Comparison of ENCODE assay signal across 12 cellular contexts in the genomic region with DNA sequence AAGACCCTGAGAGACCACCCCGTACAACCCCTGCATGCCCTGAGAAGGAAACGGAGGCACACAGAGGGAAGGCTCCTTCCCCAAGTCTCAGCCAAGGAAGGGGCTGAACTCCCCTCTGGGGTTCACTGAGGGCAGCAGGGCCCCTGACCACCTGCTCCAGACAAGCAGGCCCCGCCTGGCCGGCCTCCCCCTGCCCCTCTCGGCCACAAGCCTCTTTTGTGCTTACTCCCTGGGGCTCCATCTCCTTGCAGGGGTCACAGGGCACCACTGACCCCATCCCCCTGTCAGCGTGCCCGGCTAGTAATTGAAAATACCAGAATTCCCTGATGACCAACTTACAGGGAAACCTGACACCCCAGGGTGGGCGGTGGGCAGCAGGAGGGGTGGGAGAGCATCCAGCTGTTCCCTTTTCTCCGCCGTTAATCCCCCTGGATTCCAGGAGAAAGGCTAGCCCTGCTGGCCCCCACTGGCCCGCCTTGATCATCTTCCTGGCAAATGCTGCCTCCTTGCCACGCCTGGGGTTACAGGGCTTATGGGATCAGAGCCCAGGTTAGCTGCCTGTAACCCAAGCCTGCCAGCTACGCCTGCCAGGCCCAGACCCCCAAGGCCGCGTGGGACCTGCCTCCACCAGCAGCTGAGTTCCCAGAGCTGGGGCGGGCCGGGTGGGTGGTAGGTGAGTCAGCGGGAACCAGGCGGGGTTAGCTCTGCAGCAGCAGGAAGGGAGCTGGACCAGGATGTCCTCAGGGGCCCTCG.
DNase-seq lines count a peak whose midpoint lies in the region; ATAC-seq and TF ChIP-seq lines count a peak whose summit lies in the region.
"Had no signal": no experiment of that assay in that cellular context is flagged by ENCODE, and none has a peak within 500 bp of the region (broad histone marks: within the 10 kb centered on the region; RNA-seq: fewer than 3 reads in every experiment).

No MANE protein-coding gene starts in this region.

- H3K9me3 ChIP-seq in endodermal cell (ENCODE audit: control insufficient read depth, low read length) (no peaks in the 10 kb centered on the region), transverse colon (no peaks in the 10 kb centered on the region)
- H3K9me3 ChIP-seq: BLaER1 treated with 17β-estradiol and CSF1 and Interleukin-3, amounts not matched to agents 10 nM and 100 nM; heart left ventricle had no signal

- H3K36me3 ChIP-seq in endodermal cell (ENCODE audit: control insufficient read depth, insufficient read depth, low read length): peaks cover 20% of the 10 kb centered on the region
- no peaks in the 10 kb centered on the region for H3K36me3 ChIP-seq in transverse colon
- H3K36me3 ChIP-seq: BLaER1 treated with 17β-estradiol and CSF1 and Interleukin-3, amounts not matched to agents 10 nM and 100 nM; heart left ventricle had no signal

- no peak overlapping the region for H3K4me3 ChIP-seq in endodermal cell (ENCODE audit: low read length)
- H3K4me3 ChIP-seq in transverse colon: no peak overlapping the region
- H3K4me3 ChIP-seq: BLaER1 treated with 17β-estradiol and CSF1 and Interleukin-3, amounts not matched to agents 10 nM and 100 nM; heart left ventricle; skin epidermis had no signal

- no peak for TF ChIP-seq EP300 in transverse colon (IDR thresholded peaks at IDR 0.05; ENCODE audit: low read depth)

- intact Hi-C loops in transverse colon (cut with DNase I; ENCODE audit: low total_unique reads): no loop called here

- TF ChIP-seq CTCF in endodermal cell (conservative IDR thresholded peaks at IDR 0.05) (no peak), transverse colon (IDR thresholded peaks at IDR 0.05) (no peak)

- H3K9me3 Mint-ChIP-seq in endodermal cell: no peaks in the 10 kb centered on the region

- H3K27me3 ChIP-seq in endodermal cell (ENCODE audit: control insufficient read depth, insufficient read depth, low read length, poor library complexity, severe bottlenecking) (no peaks in the 10 kb centered on the region), transverse colon (no peaks in the 10 kb centered on the region)
- H3K27me3 ChIP-seq: BLaER1 treated with 17β-estradiol and CSF1 and Interleukin-3, amounts not matched to agents 10 nM and 100 nM had no signal

- whole genome bisulfite sequencing in endodermal cell (ENCODE audit: insufficient coverage in 1 of 2, insufficient read length in 1 of 2), 2 experiments: 64 to 79% methylated on average over 13 to 20 of the region's 20 CpGs
- 85% methylated on average over 13 of the region's 20 CpGs; no CpG with 5 or more reads in 1 of the 2 donors for WGBS in transverse colon (ENCODE audit: low coverage in 1 of 2), 2 donors

- no peaks in the 10 kb centered on the region for H3K4me1 ChIP-seq in endodermal cell (ENCODE audit: control insufficient read depth, insufficient read depth, low read length)
- H3K4me1 ChIP-seq in transverse colon: no peaks in the 10 kb centered on the region
- H3K4me1 ChIP-seq: heart left ventricle had no signal

- peaks cover 5% of the 10 kb centered on the region for H3K4me1 Mint-ChIP-seq in endodermal cell

- no peaks in the 10 kb centered on the region for H3K27me3 Mint-ChIP-seq in endodermal cell (ENCODE audit: insufficient read depth)

- no peak overlapping the region for H3K9ac ChIP-seq in endodermal cell (ENCODE audit: extremely low read depth, low read length, poor library complexity, severe bottlenecking)

- peaks cover 14% of the 10 kb centered on the region for H3K36me3 Mint-ChIP-seq in endodermal cell (ENCODE audit: low read depth)

- no peak overlapping the region for H3K27ac Mint-ChIP-seq in endodermal cell

- no peak for TF ChIP-seq POLR2A in transverse colon (IDR thresholded peaks at IDR 0.05)

- H3K27ac ChIP-seq in endodermal cell (ENCODE audit: low read depth, low read length): peak overlapping the region; percentile 52
- no peak overlapping the region for H3K27ac ChIP-seq in transverse colon
- H3K27ac ChIP-seq: BLaER1 treated with 17β-estradiol and CSF1 and Interleukin-3, amounts not matched to agents 10 nM and 100 nM; heart left ventricle had no signal

- no peak overlapping the region for H3K4me3 Mint-ChIP-seq in endodermal cell

- ATAC-seq in GM21528 (IDR thresholded peaks at IDR 0.05; ENCODE audit: low FRiP score, unreplicated experiment): no peak
- ATAC-seq: HepG2 had no signal

- DNase-seq in EH (ENCODE audit: low read depth): peak; percentile 45
- peak; percentile 77 for DNase-seq in NCI-H82 treated with DMSO at 0.1 percent for 48 hours (lab: John Stamatoyannopoulos, UW; ENCODE audit: unreplicated experiment)
- DNase-seq in endodermal cell: peak; percentile 70
- DNase-seq in myocyte (ENCODE audit: low read depth): peak; percentile 91
- DNase-seq in SHP77 treated with DMSO at 0.1 percent for 48 hours (lab: John Stamatoyannopoulos, UW): no peak
- DNase-seq in transverse colon: no peak
- DNase-seq in LoVo (ENCODE audit: low spot score): no peak

- in situ Hi-C loops in transverse colon (cut with MboI; ENCODE audit: low pct_ligation_motif_present in 1 of 4, low pct_unique_long_range_greater_than_20kb in 1 of 4, low sequenced_read_pairs in 3 of 4): loop anchor here in 2 of 4 donors (25.0 kb wide), 1 partner anchor 189 kb away; no protein-coding TSS in a partner anchor

Comparison
In these comparisons a context has a peak if more than half of its experiments do, and no peak if none do; other contexts are left out.
1. DNase-seq: peak in EH (single experiment), NCI-H82 treated with DMSO at 0.1 percent for 48 hours (single experiment), endodermal cell (single experiment) and myocyte (single experiment); none in SHP77 treated with DMSO at 0.1 percent for 48 hours (single experiment), transverse colon (single experiment) and LoVo (single experiment).